In the genomic region with DNA sequence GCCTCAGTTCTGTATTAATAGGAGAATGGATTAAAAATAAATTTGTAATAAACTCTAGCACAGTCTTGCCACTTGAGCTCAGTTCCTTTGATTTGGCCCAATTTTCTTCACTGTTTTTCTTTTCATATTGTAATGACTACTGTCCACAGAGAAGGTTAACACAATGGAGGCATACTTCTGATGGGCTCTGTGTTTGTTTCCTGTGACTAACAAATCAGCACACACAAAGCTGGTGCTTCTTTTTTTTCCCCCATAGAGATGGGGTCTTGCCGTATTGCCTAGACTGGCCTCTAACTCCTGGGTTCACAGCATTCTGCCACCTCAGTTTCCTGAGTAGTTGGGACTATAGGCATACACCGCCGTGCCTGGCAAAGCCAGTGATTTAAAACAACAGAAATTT, we compare ENCODE assay signal across 17 cellular contexts.
DNase-seq lines count a peak whose midpoint lies in the region; ATAC-seq, FAIRE-seq and TF ChIP-seq lines count a peak whose summit lies in the region.
"Had no signal": no experiment of that assay in that cellular context is flagged by ENCODE, and none has a peak within 500 bp of the region (broad histone marks: within the 10 kb centered on the region; RNA-seq: fewer than 3 reads in every experiment).

No MANE protein-coding gene starts in this region.

- ATAC-seq in HepG2 (peak; percentile 9), right lobe of liver (no peak)
- ATAC-seq: CD8-positive, alpha-beta T cell had no signal

- H3K4me1 Mint-ChIP-seq in neural crest cell = peaks cover 25% of the 10 kb centered on the region

- no peak for TF ChIP-seq EP300 in HepG2 (IDR thresholded peaks at IDR 0.05; ENCODE audit: low read depth in 2 of 2, low read length in 2 of 2)
- TF ChIP-seq EP300 in HepG2 (CRISPR knock-in tag; IDR thresholded peaks at IDR 0.05; ENCODE audit: borderline replicate concordance) = no peak

- H3K27ac Mint-ChIP-seq in neural crest cell (ENCODE audit: unreplicated experiment) = peak overlapping the region; percentile 7
- H3K27ac Mint-ChIP-seq: B cell; CD8-positive, alpha-beta T cell had no signal

- intact Hi-C loops in HepG2 (cut with micrococcal nuclease; ENCODE audit: unreplicated experiment) (no loop called here), right lobe of liver (cut with DNase I) (no loop called here), PC-9 (cut with micrococcal nuclease; ENCODE audit: unreplicated experiment) (no loop called here)

- no peak overlapping the region for H2AFZ ChIP-seq in HepG2 (ENCODE audit: low read length)
- no peak overlapping the region for H2AFZ ChIP-seq in PC-9

- peaks cover 71% of the 10 kb centered on the region for H3F3A ChIP-seq in PC-9 (ENCODE audit: insufficient read depth, low read depth)

- H3K4me3 Mint-ChIP-seq in neural crest cell = no peak overlapping the region
- H3K4me3 Mint-ChIP-seq: B cell; CD8-positive, alpha-beta T cell had no signal

- in situ Hi-C loops in HepG2 (cut with HindIII; ENCODE audit: extremely low pct_ligation_motif_present, low pct_unique_long_range_greater_than_20kb) = no loop called here

- H3K9ac ChIP-seq in HepG2 (ENCODE audit: insufficient read depth, low read depth, low read length) = no peak overlapping the region
- H3K9ac ChIP-seq: BLaER1 treated with 17β-estradiol and CSF1 and Interleukin-3, amounts not matched to agents 10 nM and 100 nM had no signal

- TF ChIP-seq CTCF in HepG2 (CRISPR knock-in tag; IDR thresholded peaks at IDR 0.05) = no peak
- no peak for TF ChIP-seq CTCF in right lobe of liver (IDR thresholded peaks at IDR 0.05)
- no peak for TF ChIP-seq CTCF in PC-9 (conservative IDR thresholded peaks at IDR 0.05)
- no peak for TF ChIP-seq CTCF in neural crest cell (conservative IDR thresholded peaks at IDR 0.05)

- peaks cover 16 to 86% of the 10 kb centered on the region in 2 experiments for H3K36me3 ChIP-seq in HepG2 (replicated peaks in 1 of 2; ENCODE audit: control insufficient read depth in 1 of 2, insufficient read depth in 2 of 2, low read length in 2 of 2)
- peaks cover 0 to 5% (median 0%) of the 10 kb centered on the region in 4 donors for H3K36me3 ChIP-seq in right lobe of liver
- peaks cover 89% of the 10 kb centered on the region for H3K36me3 ChIP-seq in PC-9 (ENCODE audit: low read depth)
- H3K36me3 ChIP-seq: HAP-1 had no signal

- DNase-seq in HepG2 (ENCODE audit: low spot score) = no peak
- no peak for DNase-seq in right lobe of liver
- no peak for DNase-seq in PC-9
- DNase-seq in neural crest cell (ENCODE audit: low read depth, low spot score) = no peak
- DNase-seq in Kasumi-1 (lab: John Stamatoyannopoulos, UW) = no peak
- DNase-seq in iPS-NIHi11 (ENCODE audit: low spot score) = no peak
- no peak for DNase-seq in retina
- DNase-seq: CD8-positive, alpha-beta T cell; DMS 273 treated with DMSO at 0.1 percent for 48 hours; DMS53; DND-41; EL had no signal

- TF ChIP-seq RAD21 in HepG2 (CRISPR knock-in tag; IDR thresholded peaks at IDR 0.05) = no peak

- H3K4me1 ChIP-seq in HepG2 (ENCODE audit: insufficient read depth, low read length) = no peaks in the 10 kb centered on the region
- H3K4me1 ChIP-seq in right lobe of liver = peaks cover 0 to 1% (median 0%) of the 10 kb centered on the region in 4 donors
- peaks cover 30% of the 10 kb centered on the region for H3K4me1 ChIP-seq in PC-9 (replicated peaks; ENCODE audit: insufficient read depth)

- H3K36me3 Mint-ChIP-seq in neural crest cell (ENCODE audit: low read depth) = peaks cover 17% of the 10 kb centered on the region

- H3K27me3 Mint-ChIP-seq in neural crest cell (ENCODE audit: low read depth) = no peaks in the 10 kb centered on the region
- H3K27me3 Mint-ChIP-seq: B cell had no signal

- POLR2A ChIA-PET in HepG2 (lab: Yijun Ruan, JAX) = no interaction called here
- POLR2A ChIA-PET in PC-9 (lab: Charles Lee; ENCODE audit: unreplicated experiment) = no interaction called here

- peaks cover 83% of the 10 kb centered on the region for H4K20me1 ChIP-seq in HepG2 (ENCODE audit: insufficient read depth, low read length)
- H4K20me1 ChIP-seq in PC-9 (ENCODE audit: insufficient read depth) = peaks cover 10% of the 10 kb centered on the region

- H3K79me2 ChIP-seq in HepG2 (ENCODE audit: insufficient read depth, low read length) (peaks cover 63% of the 10 kb centered on the region), PC-9 (ENCODE audit: low read depth) (peaks cover 96% of the 10 kb centered on the region)

- CTCF ChIA-PET in HepG2 (lab: Yijun Ruan, JAX; ENCODE audit: low intra/inter-chr PET ratio, low total read pairs) = no interaction called here
- CTCF ChIA-PET in PC-9 (lab: Charles Lee) = no interaction called here

- H3K27me3 ChIP-seq in HepG2 (ENCODE audit: control insufficient read depth in 1 of 2, insufficient read depth in 2 of 2, low read length in 2 of 2) (no peaks in the 10 kb centered on the region), right lobe of liver (no peaks in the 10 kb centered on the region), PC-9 (ENCODE audit: insufficient read depth, low read depth) (no peaks in the 10 kb centered on the region)
- H3K27me3 ChIP-seq: BLaER1 treated with 17β-estradiol and CSF1 and Interleukin-3, amounts not matched to agents 10 nM and 100 nM had no signal

- FAIRE-seq in HepG2 (lab: Jason Lieb, UNC) = no peak
- FAIRE-seq: GM12891, GM19239 had no signal

- H3K9me2 ChIP-seq in PC-9 (ENCODE audit: insufficient read depth) = no peaks in the 10 kb centered on the region

- H3K4me3 ChIP-seq in HepG2 (replicated peaks in 1 of 3; ENCODE audit: insufficient read depth in 1 of 3, low read depth in 2 of 3, low read length in 3 of 3) (no peak overlapping the region), right lobe of liver (no peak overlapping the region), PC-9 (no peak overlapping the region)
- H3K4me3 ChIP-seq: BLaER1 treated with 17β-estradiol and CSF1 and Interleukin-3, amounts not matched to agents 10 nM and 100 nM; HAP-1 had no signal

- H3K9me3 ChIP-seq in HepG2 (ENCODE audit: low read length) (no peaks in the 10 kb centered on the region), right lobe of liver (no peaks in the 10 kb centered on the region), PC-9 (ENCODE audit: insufficient read depth, low read depth) (0 out of 2 replicates have a peak, but pooled peaks cover 5% of the 10 kb centered on the region)
- H3K9me3 ChIP-seq: BLaER1 treated with 17β-estradiol and CSF1 and Interleukin-3, amounts not matched to agents 10 nM and 100 nM; HAP-1 had no signal

- TF ChIP-seq POLR2A in HepG2 (IDR thresholded peaks at IDR 0.05; ENCODE audit: insufficient read depth in 1 of 2, low read depth in 2 of 2, low read length in 2 of 2) (no peak), right lobe of liver (IDR thresholded peaks at IDR 0.05) (no peak)

- BruUV-seq in HepG2 (replicated peaks; lab: Mats Ljungman, UMichigan) (no TSS peak), PC-9 (replicated peaks; lab: Mats Ljungman, UMichigan) (no TSS peak)

- H3K4me2 ChIP-seq in HepG2 (ENCODE audit: low read depth, low read length) (no peak overlapping the region), PC-9 (no peak overlapping the region)
- H3K4me2 ChIP-seq: BLaER1 treated with 17β-estradiol and CSF1 and Interleukin-3, amounts not matched to agents 10 nM and 100 nM had no signal

- H3K27ac ChIP-seq in HepG2 (ENCODE audit: extremely low read length, insufficient read depth, low read length) = no peak overlapping the region
- H3K27ac ChIP-seq in right lobe of liver = no peak overlapping the region
- 0 out of 2 replicates have a peak overlapping the region, but pooled peaks have one; percentile 1 for H3K27ac ChIP-seq in PC-9
- H3K27ac ChIP-seq: BLaER1 treated with 17β-estradiol and CSF1 and Interleukin-3, amounts not matched to agents 10 nM and 100 nM had no signal

- WGBS in HepG2 (ENCODE audit: low lambda C conversion rate) = 97% methylated on average over 3 of the region's 3 CpGs
- WGBS in right lobe of liver (ENCODE audit: insufficient coverage, low coverage, low lambda C conversion rate, missing lambda C conversion rate) = 100% methylated on average over 3 of the region's 3 CpGs

- no peaks in the 10 kb centered on the region for H3K9me3 Mint-ChIP-seq in neural crest cell
- H3K9me3 Mint-ChIP-seq: CD8-positive, alpha-beta T cell had no signal

TF ChIP-seq in HepG2, 621 proteins besides CTCF, POLR2A, EP300 and RAD21:
- TF ChIP-seq ATF1 (CRISPR knock-in tag; IDR thresholded peaks at IDR 0.05) (no peak), POLR2AphosphoS2 (IDR thresholded peaks at IDR 0.05; ENCODE audit: low read depth, low read length) (0 out of 2 replicates have a peak, but pooled peaks have one; percentile 34), WIZ (CRISPR knock-in tag; IDR thresholded peaks at IDR 0.05) (no peak), SPEN (CRISPR knock-in tag; IDR thresholded peaks at IDR 0.05; ENCODE audit: low read depth) (no peak)
